Comparison of ENCODE assay signal across 1 cellular context in genomic region chr9:109414125-109414785, GRCh38.
TF ChIP-seq lines count a peak whose summit lies in the region.

No MANE protein-coding gene starts in this region.

TF ChIP-seq in GM23338, 12 proteins besides CTCF, POLR2A, EP300 and RAD21 (continued from another document):
- TF ChIP-seq, protein P1, sequence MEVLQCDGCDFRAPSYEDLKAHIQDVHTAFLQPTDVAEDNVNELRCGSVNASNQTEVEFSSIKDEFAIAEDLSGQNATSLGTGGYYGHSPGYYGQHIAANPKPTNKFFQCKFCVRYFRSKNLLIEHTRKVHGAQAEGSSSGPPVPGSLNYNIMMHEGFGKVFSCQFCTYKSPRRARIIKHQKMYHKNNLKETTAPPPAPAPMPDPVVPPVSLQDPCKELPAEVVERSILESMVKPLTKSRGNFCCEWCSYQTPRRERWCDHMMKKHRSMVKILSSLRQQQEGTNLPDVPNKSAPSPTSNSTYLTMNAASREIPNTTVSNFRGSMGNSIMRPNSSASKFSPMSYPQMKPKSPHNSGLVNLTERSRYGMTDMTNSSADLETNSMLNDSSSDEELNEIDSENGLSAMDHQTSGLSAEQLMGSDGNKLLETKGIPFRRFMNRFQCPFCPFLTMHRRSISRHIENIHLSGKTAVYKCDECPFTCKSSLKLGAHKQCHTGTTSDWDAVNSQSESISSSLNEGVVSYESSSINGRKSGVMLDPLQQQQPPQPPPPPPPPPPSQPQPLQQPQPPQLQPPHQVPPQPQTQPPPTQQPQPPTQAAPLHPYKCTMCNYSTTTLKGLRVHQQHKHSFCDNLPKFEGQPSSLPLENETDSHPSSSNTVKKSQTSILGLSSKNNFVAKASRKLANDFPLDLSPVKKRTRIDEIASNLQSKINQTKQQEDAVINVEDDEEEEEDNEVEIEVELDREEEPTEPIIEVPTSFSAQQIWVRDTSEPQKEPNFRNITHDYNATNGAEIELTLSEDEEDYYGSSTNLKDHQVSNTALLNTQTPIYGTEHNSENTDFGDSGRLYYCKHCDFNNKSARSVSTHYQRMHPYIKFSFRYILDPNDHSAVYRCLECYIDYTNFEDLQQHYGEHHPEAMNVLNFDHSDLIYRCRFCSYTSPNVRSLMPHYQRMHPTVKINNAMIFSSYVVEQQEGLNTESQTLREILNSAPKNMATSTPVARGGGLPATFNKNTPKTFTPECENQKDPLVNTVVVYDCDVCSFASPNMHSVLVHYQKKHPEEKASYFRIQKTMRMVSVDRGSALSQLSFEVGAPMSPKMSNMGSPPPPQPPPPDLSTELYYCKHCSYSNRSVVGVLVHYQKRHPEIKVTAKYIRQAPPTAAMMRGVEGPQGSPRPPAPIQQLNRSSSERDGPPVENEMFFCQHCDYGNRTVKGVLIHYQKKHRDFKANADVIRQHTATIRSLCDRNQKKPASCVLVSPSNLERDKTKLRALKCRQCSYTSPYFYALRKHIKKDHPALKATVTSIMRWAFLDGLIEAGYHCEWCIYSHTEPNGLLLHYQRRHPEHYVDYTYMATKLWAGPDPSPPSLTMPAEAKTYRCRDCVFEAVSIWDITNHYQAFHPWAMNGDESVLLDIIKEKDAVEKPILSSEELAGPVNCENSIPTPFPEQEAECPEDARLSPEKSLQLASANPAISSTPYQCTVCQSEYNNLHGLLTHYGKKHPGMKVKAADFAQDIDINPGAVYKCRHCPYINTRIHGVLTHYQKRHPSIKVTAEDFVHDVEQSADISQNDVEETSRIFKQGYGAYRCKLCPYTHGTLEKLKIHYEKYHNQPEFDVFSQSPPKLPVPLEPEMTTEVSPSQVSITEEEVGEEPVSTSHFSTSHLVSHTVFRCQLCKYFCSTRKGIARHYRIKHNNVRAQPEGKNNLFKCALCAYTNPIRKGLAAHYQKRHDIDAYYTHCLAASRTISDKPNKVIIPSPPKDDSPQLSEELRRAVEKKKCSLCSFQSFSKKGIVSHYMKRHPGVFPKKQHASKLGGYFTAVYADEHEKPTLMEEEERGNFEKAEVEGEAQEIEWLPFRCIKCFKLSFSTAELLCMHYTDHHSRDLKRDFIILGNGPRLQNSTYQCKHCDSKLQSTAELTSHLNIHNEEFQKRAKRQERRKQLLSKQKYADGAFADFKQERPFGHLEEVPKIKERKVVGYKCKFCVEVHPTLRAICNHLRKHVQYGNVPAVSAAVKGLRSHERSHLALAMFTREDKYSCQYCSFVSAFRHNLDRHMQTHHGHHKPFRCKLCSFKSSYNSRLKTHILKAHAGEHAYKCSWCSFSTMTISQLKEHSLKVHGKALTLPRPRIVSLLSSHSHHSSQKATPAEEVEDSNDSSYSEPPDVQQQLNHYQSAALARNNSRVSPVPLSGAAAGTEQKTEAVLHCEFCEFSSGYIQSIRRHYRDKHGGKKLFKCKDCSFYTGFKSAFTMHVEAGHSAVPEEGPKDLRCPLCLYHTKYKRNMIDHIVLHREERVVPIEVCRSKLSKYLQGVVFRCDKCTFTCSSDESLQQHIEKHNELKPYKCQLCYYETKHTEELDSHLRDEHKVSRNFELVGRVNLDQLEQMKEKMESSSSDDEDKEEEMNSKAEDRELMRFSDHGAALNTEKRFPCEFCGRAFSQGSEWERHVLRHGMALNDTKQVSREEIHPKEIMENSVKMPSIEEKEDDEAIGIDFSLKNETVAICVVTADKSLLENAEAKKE (CRISPR knock-in tag; IDR thresholded peaks at IDR 0.05): no peak
- TF ChIP-seq STAT1 (IDR thresholded peaks at IDR 0.05; ENCODE audit: unreplicated experiment) (no peak), ZNF331 (CRISPR knock-in tag; IDR thresholded peaks at IDR 0.05; ENCODE audit: low read depth) (no peak), ETS1 (IDR thresholded peaks at IDR 0.05) (no peak), CREB1 (CRISPR knock-in tag; IDR thresholded peaks at IDR 0.05; ENCODE audit: low read depth) (no peak), POLR2AphosphoS5 (IDR thresholded peaks at IDR 0.05; ENCODE audit: low read depth) (no peak), JUNB (IDR thresholded peaks at IDR 0.05; ENCODE audit: unreplicated experiment) (no peak)
